In genomic region chr12:26274441-26275312, GRCh38 we compare ENCODE assay signal across 8 cellular contexts.
DNase-seq lines count a peak whose midpoint lies in the region; ATAC-seq lines count a peak whose summit lies in the region.

No MANE protein-coding gene starts in this region.

- peak overlapping the region; percentile 78 for H3K9ac ChIP-seq in mesenchymal stem cell (ENCODE audit: low read length)

- peak overlapping the region; percentile 85 for H2AK5ac ChIP-seq in mesenchymal stem cell (ENCODE audit: low read length, severe bottlenecking)

- H3K27me3 Mint-ChIP-seq in T-helper 1 cell treated with Interleukin-12 subunit alpha and Interleukin-12 subunit beta and Interleukin-4 antibody, amounts not matched to agents 30 μg/mL and 1 μg/mL, for 36 hours (ENCODE audit: low read depth) = peaks cover 3% of the 10 kb centered on the region

- peak overlapping the region in 1 of 2 experiments; percentile 77 for H3K14ac ChIP-seq in mesenchymal stem cell (ENCODE audit: low read length in 2 of 2)

- peak overlapping the region; percentile 94 for H4K91ac ChIP-seq in mesenchymal stem cell (ENCODE audit: low read length)

- no peaks in the 10 kb centered on the region for H3K36me3 Mint-ChIP-seq in T-helper 1 cell treated with Interleukin-12 subunit alpha and Interleukin-12 subunit beta and Interleukin-4 antibody, amounts not matched to agents 30 μg/mL and 1 μg/mL, for 36 hours (ENCODE audit: low read depth)

- 64 to 66% methylated on average over 13 of the region's 13 CpGs for WGBS in ectodermal cell, 2 experiments
- 9% methylated on average over 11 of the region's 13 CpGs for WGBS in mesenchymal stem cell

- H3K79me1 ChIP-seq in mesenchymal stem cell (replicated peaks; ENCODE audit: low read length, poor library complexity, severe bottlenecking) = no peaks in the 10 kb centered on the region

- H2BK12ac ChIP-seq in mesenchymal stem cell (ENCODE audit: low read length in 2 of 2) = peak overlapping the region; percentile 96 to 98

- peak overlapping the region; percentile 58 for H2BK5ac ChIP-seq in mesenchymal stem cell (ENCODE audit: low read depth, low read length, poor library complexity, severe bottlenecking)

- peak overlapping the region; percentile 88 for H2BK120ac ChIP-seq in mesenchymal stem cell (ENCODE audit: low read depth, low read length)

- no peaks in the 10 kb centered on the region for H3K9me3 ChIP-seq in ectodermal cell (ENCODE audit: control insufficient read depth, low read length)
- H3K9me3 ChIP-seq in mesenchymal stem cell (ENCODE audit: control insufficient read depth, low read length) = no peaks in the 10 kb centered on the region

- peak overlapping the region; percentile 81 to 94 for H3K18ac ChIP-seq in mesenchymal stem cell (ENCODE audit: low read depth in 1 of 2, low read length in 2 of 2)

- peaks cover 8% of the 10 kb centered on the region for H3K4me1 Mint-ChIP-seq in T-helper 1 cell treated with Interleukin-12 subunit alpha and Interleukin-12 subunit beta and Interleukin-4 antibody, amounts not matched to agents 30 μg/mL and 1 μg/mL, for 36 hours (ENCODE audit: low read depth)

- H3K36me3 ChIP-seq in ectodermal cell (ENCODE audit: control insufficient read depth, insufficient read depth, low read length) (no peaks in the 10 kb centered on the region), mesenchymal stem cell (ENCODE audit: control insufficient read depth in 1 of 2, insufficient read depth in 2 of 2, low read depth in 1 of 2, low read length in 2 of 2) (no peaks in the 10 kb centered on the region)

- no peak overlapping the region for H3K4me2 ChIP-seq in mesenchymal stem cell (ENCODE audit: low read length, poor library complexity, severe bottlenecking)

- H3K4me1 ChIP-seq in ectodermal cell (ENCODE audit: control insufficient read depth, insufficient read depth, low read length) (peaks cover 4% of the 10 kb centered on the region), mesenchymal stem cell (ENCODE audit: control insufficient read depth, insufficient read depth, low read depth, low read length) (peaks cover 31% of the 10 kb centered on the region)

- H3K9me3 Mint-ChIP-seq in T-helper 1 cell treated with Interleukin-12 subunit alpha and Interleukin-12 subunit beta and Interleukin-4 antibody, amounts not matched to agents 30 μg/mL and 1 μg/mL, for 36 hours = no peaks in the 10 kb centered on the region

- H3K27ac Mint-ChIP-seq in T-helper 1 cell treated with Interleukin-12 subunit alpha and Interleukin-12 subunit beta and Interleukin-4 antibody, amounts not matched to agents 30 μg/mL and 1 μg/mL, for 36 hours = peak overlapping the region; percentile 21

- DNase-seq in DMS153 treated with DMSO at 0.1 percent for 48 hours (lab: John Stamatoyannopoulos, UW; ENCODE audit: unreplicated experiment) (peak; percentile 2), mesenchymal stem cell (peak; percentile 100), NCI-H345 treated with DMSO at 0.1 percent for 48 hours (lab: John Stamatoyannopoulos, UW; ENCODE audit: unreplicated experiment) (no peak)
- DNase-seq in stimulated activated CD8-positive, alpha-beta memory T cell treated with anti-CD3 and anti-CD28 coated beads, Interleukin-4, amount 100 ng/mL, for 24 hours (ENCODE audit: low read depth) = peak; percentile 19

- no peak overlapping the region for H3K23ac ChIP-seq in mesenchymal stem cell (ENCODE audit: low read length in 2 of 2)

- ATAC-seq in GM19468 (IDR thresholded peaks at IDR 0.05; ENCODE audit: extremely low read depth, unreplicated experiment) = peak; percentile 95
- ATAC-seq in HG03558 (IDR thresholded peaks at IDR 0.05; ENCODE audit: extremely low read depth, unreplicated experiment) = peak; percentile 95

- peak overlapping the region; percentile 99 for H2BK15ac ChIP-seq in mesenchymal stem cell (ENCODE audit: low read depth, poor library complexity, severe bottlenecking)

- H2AFZ ChIP-seq in mesenchymal stem cell (ENCODE audit: low read depth, low read length) = no peak overlapping the region

- H3K4me3 ChIP-seq in ectodermal cell (ENCODE audit: insufficient read depth, low read depth, low read length) (no peak overlapping the region), mesenchymal stem cell (ENCODE audit: insufficient read depth in 1 of 2, low read depth in 1 of 2, low read length in 2 of 2) (peak overlapping the region in 1 of 2 experiments; percentile 10)

- H3K27me3 ChIP-seq in ectodermal cell (ENCODE audit: control insufficient read depth, insufficient read depth, low read length, poor library complexity, severe bottlenecking) = no peaks in the 10 kb centered on the region
- no peaks in the 10 kb centered on the region for H3K27me3 ChIP-seq in mesenchymal stem cell (ENCODE audit: control insufficient read depth in 1 of 2, insufficient read depth in 1 of 2, low read length in 2 of 2)

- peak overlapping the region; percentile 82 to 96 for H3K4ac ChIP-seq in mesenchymal stem cell (ENCODE audit: low read depth in 1 of 2, low read length in 2 of 2)

- H3K27ac ChIP-seq in ectodermal cell (ENCODE audit: insufficient read depth, low read depth, low read length, poor library complexity, severe bottlenecking) (peak overlapping the region; percentile 27), mesenchymal stem cell (ENCODE audit: low read length, poor library complexity, severe bottlenecking) (peak overlapping the region; percentile 99)

- no peak overlapping the region for H3K4me3 Mint-ChIP-seq in T-helper 1 cell treated with Interleukin-12 subunit alpha and Interleukin-12 subunit beta and Interleukin-4 antibody, amounts not matched to agents 30 μg/mL and 1 μg/mL, for 36 hours

- peak overlapping the region; percentile 92 for H4K8ac ChIP-seq in mesenchymal stem cell (ENCODE audit: low read length)
